ENCODE assay signal across 19 cellular contexts in genomic region chr9:98399950-98400683, GRCh38.
"Had no signal": no experiment of that assay in that cellular context is flagged by ENCODE, and none has a peak within 500 bp of the region (broad histone marks: within the 10 kb centered on the region; RNA-seq: fewer than 3 reads in every experiment).

No MANE protein-coding gene starts in this region.

- H3K9me3 ChIP-seq: right atrium auricular region, transverse colon had no signal

- ATAC-seq: left ventricle myocardium superior; natural killer cell treated with Interleukin-12 subunit alpha and Interleukin-12 subunit beta and Interleukin-15 and Interleukin-18, amount 100 ng/mL, for 72 hours had no signal

- FAIRE-seq: small intestine, TTC549 had no signal

- H3K27ac ChIP-seq: right atrium auricular region, transverse colon had no signal

- H3K4me1 ChIP-seq: right atrium auricular region, transverse colon had no signal

- DNase-seq: activated B cell treated with CpG ODN at 0.5 μM for 24 hours; activated CD4-positive, alpha-beta T cell treated with anti-CD3 and anti-CD28 coated beads, Interleukin-2, amount 10 ng/mL, durations not matched to agents 24 days and 14 days; activated naive CD8-positive, alpha-beta T cell treated with anti-CD3 and anti-CD28 coated beads for 36 hours; amygdala; foreskin melanocyte; head of caudate nucleus; kidney glomerular epithelial cell; left ventricle myocardium superior; mesendoderm; small intestine; stimulated activated CD4-positive, alpha-beta T cell treated with anti-CD3 and anti-CD28 coated beads, Interleukin-4, amount 100 ng/mL, for 4 hours; stimulated activated CD8-positive, alpha-beta memory T cell treated with anti-CD3 and anti-CD28 coated beads, Interleukin-4, amount 100 ng/mL, for 48 hours; stimulated activated naive CD4-positive, alpha-beta T cell treated with Interleukin-2 at 50 U/mL for 16 hours; substantia nigra; SW 1271; transverse colon had no signal

- H3K4me3 ChIP-seq: right atrium auricular region, transverse colon had no signal

- H3K36me3 ChIP-seq: right atrium auricular region, transverse colon had no signal

- H3K27me3 ChIP-seq: right atrium auricular region, transverse colon had no signal
